Comparison of ENCODE assay signal across 22 cellular contexts in genomic region chr1:6667139-6667538, GRCh38. TPM values are rescaled to one million over a fixed set of nuclear protein-coding genes. Genes with fewer than 3 reads are reported as not detected.
DNase-seq lines count a peak whose midpoint lies in the region; ATAC-seq and TF ChIP-seq lines count a peak whose summit lies in the region.
"Had no signal": no experiment of that assay in that cellular context is flagged by ENCODE, and none has a peak within 500 bp of the region (broad histone marks: within the 10 kb centered on the region; RNA-seq: fewer than 3 reads in every experiment).

No MANE protein-coding gene starts in this region.

- H3K4me1 Mint-ChIP-seq in endodermal cell: no peaks in the 10 kb centered on the region
- H3K4me1 Mint-ChIP-seq: H9 had no signal

- H2BK5ac ChIP-seq in IMR-90 (ENCODE audit: low read depth, low read length, poor library complexity, severe bottlenecking): no peak overlapping the region
- no peak overlapping the region for H2BK5ac ChIP-seq in neuronal stem cell (ENCODE audit: low read length)

- peak; percentile 35 for DNase-seq in IMR-90
- peak; percentile 20 for DNase-seq in endodermal cell
- no peak for DNase-seq in left cardiac atrium
- DNase-seq in neuronal stem cell (ENCODE audit: low spot score): no peak
- DNase-seq in D341Med (ENCODE audit: low spot score): no peak
- no peak for DNase-seq in middle frontal gyrus (ENCODE audit: extremely low spot score, low spot score)
- no peak for DNase-seq in A673 (ENCODE audit: low spot score)
- DNase-seq: CD4-positive, CD25-positive, alpha-beta regulatory T cell; DMS79; GM23248; H9; HFFc6; KG1; NCI-H1092; NCI-H146; NCI-H2029; NCI-H2227 treated with DMSO at 0.1 percent for 48 hours; NCI-H510A; NCI-H748 treated with DMSO at 0.1 percent for 48 hours; NK-92 treated with Interleukin-12 subunit alpha and Interleukin-12 subunit beta, amount 100 ng/mL, for 24 hours; SJCRH30 had no signal

- H3K79me1 ChIP-seq in IMR-90 (ENCODE audit: low read depth in 1 of 2, low read length in 2 of 2): peaks cover 13 to 20% of the 10 kb centered on the region in 2 experiments
- peaks cover 4% of the 10 kb centered on the region for H3K79me1 ChIP-seq in neuronal stem cell (ENCODE audit: low read depth, low read length)

- H4K20me1 ChIP-seq in IMR-90 (ENCODE audit: insufficient read depth, low read length): no peaks in the 10 kb centered on the region

- POLR2A ChIA-PET in IMR-90 (lab: Charles Lee; ENCODE audit: unreplicated experiment): no interaction called here
- POLR2A ChIA-PET in A673 (lab: Charles Lee; ENCODE audit: low non-redundant PET): no interaction called here

- H3K9me3 ChIP-seq in IMR-90 (ENCODE audit: control insufficient read depth, insufficient read depth, low read length) (no peaks in the 10 kb centered on the region), endodermal cell (ENCODE audit: control insufficient read depth, low read length) (no peaks in the 10 kb centered on the region), neuronal stem cell (replicated peaks in 1 of 2; ENCODE audit: control insufficient read depth in 2 of 2, insufficient read depth in 1 of 2, low read depth in 1 of 2, low read length in 2 of 2) (peaks cover 2 to 3% of the 10 kb centered on the region in 2 donors), A673 (ENCODE audit: low read depth, low read length, poor library complexity, severe bottlenecking) (no peaks in the 10 kb centered on the region)
- H3K9me3 ChIP-seq: SJCRH30 had no signal

- BruUV-seq in IMR-90 (replicated peaks; lab: Mats Ljungman, UMichigan) (no TSS peak), A673 (replicated peaks; lab: Mats Ljungman, UMichigan) (no TSS peak)

- H3K4me2 ChIP-seq in IMR-90 (ENCODE audit: low read depth, low read length): no peak overlapping the region
- no peak overlapping the region for H3K4me2 ChIP-seq in neuronal stem cell (ENCODE audit: insufficient read depth, low read length, poor library complexity, severe bottlenecking)

- H2BK12ac ChIP-seq in neuronal stem cell (ENCODE audit: low read length): no peak overlapping the region

- H3K27ac ChIP-seq in IMR-90 (ENCODE audit: insufficient read depth, low read length): no peak overlapping the region
- H3K27ac ChIP-seq in endodermal cell (ENCODE audit: low read depth, low read length): no peak overlapping the region
- H3K27ac ChIP-seq in neuronal stem cell (replicated peaks; ENCODE audit: low read length): no peak overlapping the region
- no peak overlapping the region for H3K27ac ChIP-seq in A673 (ENCODE audit: low read depth, low read length, poor library complexity, severe bottlenecking)
- H3K27ac ChIP-seq: GM23248, SJCRH30 had no signal

- H4K91ac ChIP-seq in IMR-90 (ENCODE audit: insufficient read depth, low read depth, low read length): no peak overlapping the region
- H4K91ac ChIP-seq in neuronal stem cell (ENCODE audit: low read depth, low read length, poor library complexity): no peak overlapping the region

- CTCF ChIA-PET in IMR-90 (lab: Yijun Ruan, JAX): no interaction called here
- CTCF ChIA-PET in A673 (lab: Charles Lee): no interaction called here

- 88% methylated on average over 4 of the region's 6 CpGs; no CpG with 5 or more reads in 1 of the 2 experiments for WGBS in IMR-90 (ENCODE audit: extremely low coverage in 2 of 2, insufficient read length in 1 of 2), 2 experiments
- WGBS in endodermal cell (ENCODE audit: insufficient coverage in 1 of 2, insufficient read length in 1 of 2), 2 experiments: 95 to 98% methylated on average over 6 of the region's 6 CpGs
- no CpG with 5 or more reads among the region's 6 CpGs for WGBS in neuronal stem cell (ENCODE audit: extremely low coverage in 2 of 2, insufficient read length in 2 of 2, insufficient replicate concordance in 1 of 2), 2 donors

- H3K9me3 Mint-ChIP-seq in endodermal cell: peaks cover 3% of the 10 kb centered on the region
- H3K9me3 Mint-ChIP-seq: CD4-positive, CD25-positive, alpha-beta regulatory T cell; H9; HFFc6 had no signal

- H3K23ac ChIP-seq in IMR-90 (ENCODE audit: low read depth, low read length): no peak overlapping the region
- peak overlapping the region; percentile 75 for H3K23ac ChIP-seq in neuronal stem cell (ENCODE audit: low read depth, low read length, poor library complexity)

- H3K14ac ChIP-seq in IMR-90 (replicated peaks; ENCODE audit: low read depth, low read length) (no peak overlapping the region), neuronal stem cell (ENCODE audit: low read length) (no peak overlapping the region)

- H2BK120ac ChIP-seq in IMR-90 (ENCODE audit: low read depth, low read length) (no peak overlapping the region), neuronal stem cell (ENCODE audit: low read depth, low read length) (no peak overlapping the region)

- no peak overlapping the region for H3K4me3 Mint-ChIP-seq in endodermal cell
- H3K4me3 Mint-ChIP-seq: CD4-positive, CD25-positive, alpha-beta regulatory T cell; H9; HFFc6 had no signal

- no peak overlapping the region for H3K4me3 ChIP-seq in IMR-90 (ENCODE audit: insufficient read depth, low read depth, low read length)
- H3K4me3 ChIP-seq in endodermal cell (ENCODE audit: low read length): no peak overlapping the region
- H3K4me3 ChIP-seq in neuronal stem cell (ENCODE audit: low read length in 2 of 2): no peak overlapping the region
- H3K4me3 ChIP-seq in A673 (ENCODE audit: low read depth, low read length, poor library complexity, severe bottlenecking): no peak overlapping the region
- H3K4me3 ChIP-seq: GM23248, SJCRH30 had no signal

- H2AFZ ChIP-seq in IMR-90 (replicated peaks; ENCODE audit: low read length, poor library complexity) (no peak overlapping the region), neuronal stem cell (ENCODE audit: low read length) (no peak overlapping the region)
- H2AFZ ChIP-seq: GM23248 had no signal

- H4K5ac ChIP-seq in IMR-90 (ENCODE audit: low read depth, low read length): no peak overlapping the region

- H3K4me1 ChIP-seq in IMR-90 (ENCODE audit: control insufficient read depth, insufficient read depth, low read length) (no peaks in the 10 kb centered on the region), endodermal cell (ENCODE audit: control insufficient read depth, insufficient read depth, low read length) (no peaks in the 10 kb centered on the region), neuronal stem cell (ENCODE audit: control insufficient read depth in 2 of 2, insufficient read depth in 1 of 2, low read depth in 1 of 2, low read length in 2 of 2) (no peaks in the 10 kb centered on the region), A673 (ENCODE audit: insufficient read depth, low read length, poor library complexity, severe bottlenecking) (no peaks in the 10 kb centered on the region)
- H3K4me1 ChIP-seq: SJCRH30 had no signal

- TF ChIP-seq RAD21 in IMR-90 (IDR thresholded peaks at IDR 0.05; ENCODE audit: low read length): no peak

- no peak for TF ChIP-seq POLR2A in IMR-90 (IDR thresholded peaks at IDR 0.05; ENCODE audit: low read depth, low read length)

- H3K36me3 ChIP-seq in IMR-90 (ENCODE audit: control insufficient read depth, insufficient read depth, low read length): peaks cover 23% of the 10 kb centered on the region
- H3K36me3 ChIP-seq in endodermal cell (ENCODE audit: control insufficient read depth, insufficient read depth, low read length): peaks cover 78% of the 10 kb centered on the region
- peaks cover 15 to 62% of the 10 kb centered on the region in 2 donors for H3K36me3 ChIP-seq in neuronal stem cell (replicated peaks in 1 of 2; ENCODE audit: control insufficient read depth in 2 of 2, insufficient read depth in 2 of 2, low read length in 2 of 2)
- peaks cover 15% of the 10 kb centered on the region for H3K36me3 ChIP-seq in A673 (ENCODE audit: insufficient read depth, low read length, poor library complexity, severe bottlenecking)

- peaks cover 5% of the 10 kb centered on the region for H3K9me1 ChIP-seq in IMR-90 (ENCODE audit: insufficient read depth, low read length)

- dilution Hi-C loops in IMR-90 (cut with HindIII; ENCODE audit: low sequenced_read_pairs, unreplicated experiment): no loop called here

- in situ Hi-C loops in IMR-90 (cut with MboI; ENCODE audit: low sequenced_read_pairs): no loop called here

- H2AK5ac ChIP-seq in IMR-90 (ENCODE audit: low read depth, low read length): no peak overlapping the region
- no peak overlapping the region for H2AK5ac ChIP-seq in neuronal stem cell (ENCODE audit: low read depth, low read length)

- peaks cover 80% of the 10 kb centered on the region for H3K36me3 Mint-ChIP-seq in endodermal cell (ENCODE audit: low read depth)

- H3K27me3 ChIP-seq in IMR-90 (ENCODE audit: control insufficient read depth, insufficient read depth, low read length) (no peaks in the 10 kb centered on the region), endodermal cell (ENCODE audit: control insufficient read depth, insufficient read depth, low read length, poor library complexity, severe bottlenecking) (no peaks in the 10 kb centered on the region), neuronal stem cell (ENCODE audit: control insufficient read depth in 3 of 3, insufficient read depth in 3 of 3, low read depth in 1 of 3, low read length in 3 of 3) (no peaks in the 10 kb centered on the region), A673 (replicated peaks; ENCODE audit: insufficient read depth, low read depth, low read length, poor library complexity) (no peaks in the 10 kb centered on the region)
- H3K27me3 ChIP-seq: SJCRH30 had no signal

- no peak overlapping the region for H4K8ac ChIP-seq in IMR-90 (ENCODE audit: low read depth in 2 of 2, low read length in 2 of 2)
- H4K8ac ChIP-seq in neuronal stem cell (ENCODE audit: low read depth, low read length): no peak overlapping the region

- no peak overlapping the region for H2BK20ac ChIP-seq in IMR-90 (ENCODE audit: low read depth, low read length)

- H3K4ac ChIP-seq in IMR-90 (ENCODE audit: low read depth, low read length) (no peak overlapping the region), neuronal stem cell (ENCODE audit: low read length) (no peak overlapping the region)

- no peak overlapping the region for H3K9ac ChIP-seq in IMR-90 (ENCODE audit: low read depth, low read length)
- no peak overlapping the region for H3K9ac ChIP-seq in endodermal cell (ENCODE audit: extremely low read depth, low read length, poor library complexity, severe bottlenecking)
- peak overlapping the region; percentile 67 for H3K9ac ChIP-seq in neuronal stem cell (ENCODE audit: low read depth, low read length, poor library complexity)
- H3K9ac ChIP-seq: GM23248 had no signal

- H3K27ac Mint-ChIP-seq in endodermal cell: no peak overlapping the region
- H3K27ac Mint-ChIP-seq: HFFc6 had no signal

- no peak overlapping the region for H3K56ac ChIP-seq in IMR-90 (ENCODE audit: extremely low read depth, insufficient read depth, low read length)

- intact Hi-C loops in IMR-90 (cut with micrococcal nuclease): no loop called here
- intact Hi-C loops in left cardiac atrium (cut with DNase I): no loop called here
- intact Hi-C loops in A673 (cut with micrococcal nuclease; ENCODE audit: unreplicated experiment): no loop called here

- TF ChIP-seq CTCF in IMR-90 (conservative IDR thresholded peaks at IDR 0.05; ENCODE audit: low read depth, low read length) (no peak), endodermal cell (conservative IDR thresholded peaks at IDR 0.05) (no peak), A673 (conservative IDR thresholded peaks at IDR 0.05; ENCODE audit: low read depth, low read length) (no peak)

- H2AK9ac ChIP-seq in IMR-90 (replicated peaks; ENCODE audit: low read depth, low read length, poor library complexity): peak overlapping the region; percentile 78

- H3K18ac ChIP-seq in IMR-90 (ENCODE audit: low read depth, low read length): no peak overlapping the region
- H3K18ac ChIP-seq in neuronal stem cell (ENCODE audit: low read length): no peak overlapping the region

- H2BK15ac ChIP-seq in IMR-90 (ENCODE audit: low read depth, low read length): no peak overlapping the region
- no peak overlapping the region for H2BK15ac ChIP-seq in neuronal stem cell (ENCODE audit: low read length)

- no peaks in the 10 kb centered on the region for H3K27me3 Mint-ChIP-seq in endodermal cell (ENCODE audit: insufficient read depth)
- H3K27me3 Mint-ChIP-seq: CD4-positive, CD25-positive, alpha-beta regulatory T cell had no signal

- ATAC-seq in IMR-90 (ENCODE audit: low read depth) (peak; percentile 65), left cardiac atrium (peak; percentile 83 to 89)
- ATAC-seq: Panc1 had no signal

RNA-seq across cellular contexts. Expression of gene DNAJC11, which starts 34.5 kb away (rescaled TPM):
- total RNA-seq in IMR-90 (2012; rRNA removed) (38.7 and 41.7 TPM in 2 replicates), endodermal cell (10 to 100 TPM; 64.7 to 71.1 TPM), left cardiac atrium (10 to 100 TPM; 54.5 to 57.1 TPM), A673 (2021) (94.2 and 106 TPM in 2 replicates)
- polyA plus RNA-seq in IMR-90 (2012; rRNA removed): 47.8 and 48.5 TPM in 2 replicates
- 26.3 and 27.7 TPM in 2 replicates for polyA plus RNA-seq in IMR-90 (2012; cell fraction: cytosol; rRNA removed)
- polyA plus RNA-seq in IMR-90 (2012; cell fraction: nucleus; rRNA removed; ENCODE audit: low replicate concordance): 81.9 and 90.2 TPM in 2 replicates
- polyA plus RNA-seq in endodermal cell (2013, experiment 1 of 2): 39.6 TPM
- 37.1 TPM for polyA plus RNA-seq in endodermal cell (2013, experiment 2 of 2)
- 35.5 TPM for polyA plus RNA-seq in neuronal stem cell (2013, experiment 1 of 2)
- polyA plus RNA-seq in neuronal stem cell (2013, experiment 2 of 2): 36.7 TPM

RNA-seq across cellular contexts. Expression of gene THAP3, which starts 42.5 kb away (rescaled TPM):
- total RNA-seq in IMR-90 (2012; rRNA removed) (13.9 and 14.2 TPM in 2 replicates), endodermal cell (10 to 100 TPM; 13.0 to 22.4 TPM), left cardiac atrium (10 to 100 TPM in 1 of 2 donors, 1 to 10 TPM in 1; 8.9 to 14.6 TPM), A673 (2021) (23.6 and 27.9 TPM in 2 replicates)
- polyA plus RNA-seq in IMR-90 (2012; rRNA removed): 14.9 and 16.0 TPM in 2 replicates
- polyA plus RNA-seq in IMR-90 (2012; cell fraction: cytosol; rRNA removed): 11.8 and 12.7 TPM in 2 replicates
- 23.2 and 37.1 TPM in 2 replicates for polyA plus RNA-seq in IMR-90 (2012; cell fraction: nucleus; rRNA removed; ENCODE audit: low replicate concordance)
- polyA plus RNA-seq in endodermal cell (2013, experiment 1 of 2): 26.7 TPM
- polyA plus RNA-seq in endodermal cell (2013, experiment 2 of 2): 23.5 TPM
- 25.4 TPM for polyA plus RNA-seq in neuronal stem cell (2013, experiment 1 of 2)
- 26.7 TPM for polyA plus RNA-seq in neuronal stem cell (2013, experiment 2 of 2)

RNA-seq across cellular contexts. Expression of gene PHF13, which starts 53.6 kb away (rescaled TPM):
- total RNA-seq in IMR-90 (2012; rRNA removed): 7.3 and 9.4 TPM in 2 replicates
- polyA plus RNA-seq in IMR-90 (2012; rRNA removed): 7.6 and 9.8 TPM in 2 replicates
- polyA plus RNA-seq in IMR-90 (2012; cell fraction: cytosol; rRNA removed): 6.4 and 8.4 TPM in 2 replicates
- polyA plus RNA-seq in IMR-90 (2012; cell fraction: nucleus; rRNA removed; ENCODE audit: low replicate concordance): 13.3 and 25.1 TPM in 2 replicates
- 10 to 100 TPM; 36.9 to 47.8 TPM for total RNA-seq in endodermal cell
- polyA plus RNA-seq in endodermal cell (2013, experiment 1 of 2): 27.3 TPM
- 25.9 TPM for polyA plus RNA-seq in endodermal cell (2013, experiment 2 of 2)
- total RNA-seq in left cardiac atrium: 1 to 10 TPM; 7.8 to 9.0 TPM
- polyA plus RNA-seq in neuronal stem cell (2013, experiment 1 of 2): 25.0 TPM
- 25.4 TPM for polyA plus RNA-seq in neuronal stem cell (2013, experiment 2 of 2)
- 37.8 and 44.2 TPM in 2 replicates for total RNA-seq in A673 (2021)

Comparison
In these comparisons a context has a peak if more than half of its experiments do, and no peak if none do; other contexts are left out.
1. DNase-seq: peak in IMR-90 (single experiment) and endodermal cell (single experiment); none in left cardiac atrium (single experiment), neuronal stem cell (single experiment), D341Med (single experiment), middle frontal gyrus (single experiment) and A673 (single experiment).